In the genomic region with DNA sequence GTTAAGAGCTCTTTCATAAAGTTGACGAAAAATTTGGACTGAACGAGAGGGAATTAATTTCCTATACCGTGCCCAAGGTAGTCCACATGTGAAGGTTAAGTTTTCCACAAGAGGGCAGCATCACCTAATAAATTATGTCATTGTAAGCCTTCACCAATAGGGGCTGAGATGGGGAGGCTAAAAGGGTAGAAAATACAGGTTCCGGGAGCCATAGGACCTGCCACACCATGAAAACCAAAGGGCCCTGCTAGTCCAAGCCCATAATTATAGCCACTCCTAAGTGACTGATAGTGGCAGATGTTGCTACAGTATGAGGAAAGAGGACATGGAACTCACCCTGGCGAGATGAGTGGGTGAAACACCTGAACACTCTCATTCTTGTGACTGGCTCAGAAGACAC, we compare ENCODE assay signal across 8 cellular contexts.
DNase-seq lines count a peak whose midpoint lies in the region; ATAC-seq and TF ChIP-seq lines count a peak whose summit lies in the region.

No MANE protein-coding gene starts in this region.

- no peaks in the 10 kb centered on the region for H3K9me3 ChIP-seq in lower lobe of right lung

- H3K36me3 ChIP-seq in lower lobe of right lung: peaks cover 4% of the 10 kb centered on the region

- H3K27ac ChIP-seq in lower lobe of right lung: no peak overlapping the region

- H3K4me1 ChIP-seq in lower lobe of right lung: no peaks in the 10 kb centered on the region

- peak; percentile 52 for TF ChIP-seq CTCF in lower lobe of right lung (IDR thresholded peaks at IDR 0.05)

- no peaks in the 10 kb centered on the region for H3K27me3 ChIP-seq in lower lobe of right lung (ENCODE audit: low read depth)

- intact Hi-C loops in lower lobe of right lung (cut with DNase I): no loop called here

- DNase-seq in NCI-H2196 (lab: John Stamatoyannopoulos, UW; ENCODE audit: unreplicated experiment) (peak; percentile 1), NCI-H2196 treated with DMSO at 0.1 percent for 48 hours (lab: John Stamatoyannopoulos, UW; ENCODE audit: unreplicated experiment) (no peak), GM19238 (ENCODE audit: insufficient read length, low spot score) (peak; percentile 17), NOMO-1 treated with dmso at 0.1 percent for 144 hours (lab: John Stamatoyannopoulos, UW; ENCODE audit: unreplicated experiment) (peak; percentile 16), lower lobe of right lung (no peak), activated gamma-delta T cell (lab: John Stamatoyannopoulos, UW) (no peak)
- peak; percentile 21 for DNase-seq in central memory CD4-positive, alpha-beta T cell

- H3K4me3 ChIP-seq in lower lobe of right lung: no peak overlapping the region

- ATAC-seq in HG03354 (IDR thresholded peaks at IDR 0.05; ENCODE audit: poor library complexity, severe bottlenecking, unreplicated experiment) (peak; percentile 99), lower lobe of right lung (peak; percentile 51 to 81)

Comparison
In these comparisons a context has a peak if more than half of its experiments do, and no peak if none do; other contexts are left out.
1. DNase-seq: peak in NCI-H2196 (single experiment), GM19238 (single experiment), NOMO-1 treated with dmso at 0.1 percent for 144 hours (single experiment) and central memory CD4-positive, alpha-beta T cell (single experiment); none in NCI-H2196 treated with DMSO at 0.1 percent for 48 hours (single experiment), lower lobe of right lung (single experiment) and activated gamma-delta T cell (single experiment).